ENCODE assay signal across 20 cellular contexts in genomic region chr12:3381059-3382047, GRCh38.
DNase-seq lines count a peak whose midpoint lies in the region; ATAC-seq, FAIRE-seq and TF ChIP-seq lines count a peak whose summit lies in the region.
"Had no signal": no experiment of that assay in that cellular context is flagged by ENCODE, and none has a peak within 500 bp of the region (broad histone marks: within the 10 kb centered on the region; RNA-seq: fewer than 3 reads in every experiment).

No MANE protein-coding gene starts in this region.

- no peaks in the 10 kb centered on the region for H3K27me3 ChIP-seq in pancreas
- H3K27me3 ChIP-seq: ascending aorta, uterus had no signal

- DNase-seq in AG10803 (ENCODE audit: low read depth) (peak; percentile 29), astrocyte of the spinal cord (ENCODE audit: low read depth, low spot score) (peak; percentile 7), left cardiac atrium (no peak), pancreas (peak in 2 of 6 donors; percentile 29 to 32), hippocampal formation (lab: John Stamatoyannopoulos, UW) (no peak), NCI-H2029 treated with DMSO at 0.1 percent for 48 hours (lab: John Stamatoyannopoulos, UW) (no peak), NCI-H2171 (lab: John Stamatoyannopoulos, UW) (no peak), COLO668 (lab: John Stamatoyannopoulos, UW; ENCODE audit: unreplicated experiment) (no peak)
- DNase-seq: activated CD4-positive, alpha-beta T cell treated with anti-CD3 and anti-CD28 coated beads, Interleukin-2, amount 10 ng/mL, durations not matched to agents 24 days and 14 days; activated CD8-positive, alpha-beta memory T cell treated with anti-CD3 and anti-CD28 coated beads, Interleukin-2, amount 50 U/mL, for 48 hours; activated gamma-delta T cell treated with Interleukin-2 at 50 U/mL for 16 hours; H7; NCI-H1694 treated with DMSO at 0.1 percent for 48 hours; NCI-H69; PC-3; spleen; stimulated activated naive B cell treated with anti-CD40 and anti-IgM and Interleukin-4, amounts not matched to agents 10 μg/mL and 1 μg/mL and 100 μg/mL, for 72 hours; uterus had no signal

- no peak for FAIRE-seq in pancreas (lab: Jason Lieb, UNC)

- TF ChIP-seq CTCF in AG10803 (conservative IDR thresholded peaks at IDR 0.05; ENCODE audit: low read length) (no peak), astrocyte of the spinal cord (IDR thresholded peaks at IDR 0.05; ENCODE audit: low read depth, low read length) (no peak), pancreas (IDR thresholded peaks at IDR 0.05) (no peak)

- H3K36me3 ChIP-seq in pancreas = no peaks in the 10 kb centered on the region
- H3K36me3 ChIP-seq: ascending aorta, spleen, uterus had no signal

- 13 to 18% methylated on average over 6 of the region's 6 CpGs for WGBS in pancreas, 2 donors

- no peak overlapping the region for H3K4me3 ChIP-seq in AG10803 (ENCODE audit: low read length)
- no peak overlapping the region for H3K4me3 ChIP-seq in astrocyte of the spinal cord (ENCODE audit: low read depth, low read length)
- H3K4me3 ChIP-seq in pancreas = no peak overlapping the region
- H3K4me3 ChIP-seq: ascending aorta, spleen, uterus had no signal

- in situ Hi-C loops in astrocyte of the spinal cord (cut with HindIII; ENCODE audit: low sequenced_read_pairs) = no loop called here

- peak overlapping the region in 3 of 4 donors; percentile 0 to 51 (median 7) for H3K27ac ChIP-seq in pancreas
- H3K27ac ChIP-seq: ascending aorta, parathyroid adenoma, spleen had no signal

- ATAC-seq in left cardiac atrium = peak; percentile 41 to 72
- peak; percentile 56 to 84 (median 78) for ATAC-seq in pancreas
- ATAC-seq: PC-3; stimulated activated naive B cell treated with anti-CD40 and anti-IgM and Interleukin-4, amounts not matched to agents 10 μg/mL and 1 μg/mL and 100 μg/mL, for 72 hours had no signal

- H3K4me1 ChIP-seq in pancreas = peaks cover 5 to 15% (median 14%) of the 10 kb centered on the region in 3 donors
- H3K4me1 ChIP-seq: ascending aorta, spleen had no signal

- no peaks in the 10 kb centered on the region for H3K9me3 ChIP-seq in pancreas
- H3K9me3 ChIP-seq: ascending aorta, uterus had no signal

- intact Hi-C loops in left cardiac atrium (cut with DNase I) = no loop called here
- intact Hi-C loops in pancreas (cut with DNase I) = no loop called here

Comparison
In these comparisons a context has a peak if more than half of its experiments do, and no peak if none do; other contexts are left out.
1. DNase-seq: peak in AG10803 (single experiment) and astrocyte of the spinal cord (single experiment); none in left cardiac atrium (single experiment), hippocampal formation (0 of 2), NCI-H2029 treated with DMSO at 0.1 percent for 48 hours (single experiment), NCI-H2171 (single experiment) and COLO668 (single experiment).